ENCODE assay signal across 1 cellular context in genomic region chr22:28222976-28223375, GRCh38.
TF ChIP-seq lines count a peak whose summit lies in the region.

No MANE protein-coding gene starts in this region.

TF ChIP-seq in SK-N-SH treated with all-trans-retinoic acid at 6 μM for 48 hours, 23 proteins besides CTCF, POLR2A, EP300 and RAD21 (continued from another document):
- TF ChIP-seq TSHZ2 (CRISPR knock-in tag; IDR thresholded peaks at IDR 0.05) (no peak), TOX (CRISPR knock-in tag; IDR thresholded peaks at IDR 0.05; ENCODE audit: borderline replicate concordance) (no peak), ARNTL (CRISPR knock-in tag; IDR thresholded peaks at IDR 0.05; ENCODE audit: borderline replicate concordance, low read depth) (no peak), CSDC2 (CRISPR knock-in tag; IDR thresholded peaks at IDR 0.05) (no peak), ESRRG (CRISPR knock-in tag; IDR thresholded peaks at IDR 0.05) (no peak), OSR1 (CRISPR knock-in tag; IDR thresholded peaks at IDR 0.05) (no peak), ZFP30 (CRISPR knock-in tag; IDR thresholded peaks at IDR 0.05) (no peak), TCF4 (CRISPR knock-in tag; IDR thresholded peaks at IDR 0.05; ENCODE audit: borderline replicate concordance) (no peak)
